15 cellular contexts compared by ENCODE assay signal in genomic region chr1:63669151-63669961, GRCh38.
"Had no signal": no experiment of that assay in that cellular context is flagged by ENCODE, and none has a peak within 500 bp of the region (broad histone marks: within the 10 kb centered on the region; RNA-seq: fewer than 3 reads in every experiment).

No MANE protein-coding gene starts in this region.

- H3K4me3 ChIP-seq: coronary artery, upper lobe of left lung had no signal

- H3K27me3 Mint-ChIP-seq: activated CD8-positive, alpha-beta T cell treated with anti-CD3 and anti-CD28 coated beads for 36 hours; T-cell had no signal

- H3K4me1 Mint-ChIP-seq: T-cell had no signal

- DNase-seq: activated CD4-positive, alpha-beta T cell treated with anti-CD3 and anti-CD28 coated beads for 4 hours; activated CD8-positive, alpha-beta memory T cell treated with anti-CD3 and anti-CD28 coated beads, Interleukin-2, amount 50 U/mL, for 4 hours; activated CD8-positive, alpha-beta T cell treated with anti-CD3 and anti-CD28 coated beads for 36 hours; activated naive CD4-positive, alpha-beta T cell; central memory CD4-positive, alpha-beta T cell; effector memory CD4-positive, alpha-beta T cell; erythroblast; left ventricle myocardium superior; right cardiac atrium; stimulated activated CD4-positive, alpha-beta T cell treated with anti-CD3 and anti-CD28 coated beads, Interleukin-1b, Interleukin-23, amount 100 ng/mL, for 48 hours; stimulated activated naive CD4-positive, alpha-beta T cell; T-cell had no signal

- ATAC-seq: activated CD8-positive, alpha-beta T cell treated with anti-CD3 and anti-CD28 coated beads for 36 hours; left ventricle myocardium superior; right cardiac atrium; T-cell had no signal

- H3K27ac ChIP-seq: coronary artery, neutrophil, upper lobe of left lung had no signal

- H3K9me3 ChIP-seq: neutrophil had no signal

- H3K4me3 Mint-ChIP-seq: activated CD8-positive, alpha-beta T cell treated with anti-CD3 and anti-CD28 coated beads for 36 hours; T-cell had no signal

- H3K4me1 ChIP-seq: upper lobe of left lung had no signal

- H3K27ac Mint-ChIP-seq: activated CD8-positive, alpha-beta T cell treated with anti-CD3 and anti-CD28 coated beads for 36 hours; T-cell had no signal

- H3K36me3 ChIP-seq: neutrophil, upper lobe of left lung had no signal

- H3K27me3 ChIP-seq: neutrophil, upper lobe of left lung had no signal
